ENCODE assay signal across 23 cellular contexts in the genomic region with DNA sequence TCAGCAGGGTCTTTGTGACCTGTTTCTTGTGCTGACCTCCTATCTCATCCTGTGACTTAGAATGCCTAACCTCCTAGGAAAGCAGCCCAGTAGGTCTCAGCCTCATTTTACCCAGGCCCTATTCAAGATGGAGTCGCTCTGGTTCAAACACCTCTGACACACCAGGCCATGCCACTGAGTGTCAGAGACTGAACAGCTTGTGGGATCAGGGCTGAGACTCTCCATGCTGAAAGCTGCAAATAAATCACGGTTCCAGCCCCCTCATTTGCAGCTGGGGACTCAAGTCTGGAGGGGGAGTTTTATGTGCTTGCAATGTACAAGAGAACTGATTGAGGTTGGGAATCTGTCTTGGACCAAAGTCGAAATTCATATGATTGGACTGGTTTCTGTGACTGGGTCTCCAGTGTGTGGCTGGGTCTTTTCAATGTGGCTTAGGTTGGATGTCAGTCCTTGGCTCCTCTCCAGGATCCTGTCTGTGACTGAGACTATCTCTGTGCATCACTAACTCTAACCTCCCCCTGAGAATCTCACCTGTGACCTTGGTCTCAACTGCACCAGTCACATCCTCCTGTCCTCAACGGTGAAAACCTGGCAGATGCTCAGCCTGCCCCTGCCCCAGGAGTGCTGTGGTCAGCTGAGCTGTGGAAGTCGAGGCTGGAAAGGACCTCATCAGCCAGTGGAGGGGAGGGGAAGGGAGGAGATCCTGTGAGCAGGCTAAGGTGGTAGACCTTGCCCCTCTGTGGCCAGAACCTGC. TPM values are rescaled to one million over a fixed set of nuclear protein-coding genes. Genes with fewer than 3 reads are reported as not detected.
DNase-seq lines count a peak whose midpoint lies in the region; ATAC-seq and TF ChIP-seq lines count a peak whose summit lies in the region.
"Had no signal": no experiment of that assay in that cellular context is flagged by ENCODE, and none has a peak within 500 bp of the region (broad histone marks: within the 10 kb centered on the region; RNA-seq: fewer than 3 reads in every experiment).

No MANE protein-coding gene starts in this region.

- H3K9me3 ChIP-seq in OCI-LY1 (ENCODE audit: low read length): no peaks in the 10 kb centered on the region
- no peaks in the 10 kb centered on the region for H3K9me3 ChIP-seq in testis
- H3K9me3 ChIP-seq: right lobe of liver, upper lobe of left lung had no signal

- intact Hi-C loops in Right ventricle myocardium inferior (cut with DNase I): no loop called here
- intact Hi-C loops in cardiac septum (cut with DNase I): no loop called here
- intact Hi-C loops in testis (cut with DNase I; ENCODE audit: low total_unique reads): no loop called here

- TF ChIP-seq CTCF in OCI-LY1 (IDR thresholded peaks at IDR 0.05; ENCODE audit: low read length) (no peak), testis (IDR thresholded peaks at IDR 0.05) (no peak)

- no peaks in the 10 kb centered on the region for H3K36me3 ChIP-seq in OCI-LY1 (ENCODE audit: insufficient read depth, low read length)
- no peaks in the 10 kb centered on the region for H3K36me3 ChIP-seq in testis (ENCODE audit: low read depth, missing control alignments)
- H3K36me3 ChIP-seq: right lobe of liver, upper lobe of left lung had no signal

- H3K9me2 ChIP-seq in OCI-LY1 (ENCODE audit: low read depth, low read length): no peaks in the 10 kb centered on the region

- H3K4me1 ChIP-seq in OCI-LY1 (ENCODE audit: insufficient read depth, low read length, severe bottlenecking) (peaks cover 100% of the 10 kb centered on the region), testis (no peaks in the 10 kb centered on the region)

- H3K27ac ChIP-seq in OCI-LY1 (ENCODE audit: low read depth, low read length, poor library complexity, severe bottlenecking) (peak overlapping the region; percentile 98), testis (no peak overlapping the region)
- H3K27ac ChIP-seq: epithelial cell of prostate, right lobe of liver had no signal

- DNase-seq in Right ventricle myocardium inferior (ENCODE audit: missing footprints): peak; percentile 13
- no peak for DNase-seq in cardiac septum (ENCODE audit: low spot score)
- peak; percentile 19 for DNase-seq in left lobe of liver (ENCODE audit: low spot score)
- DNase-seq in testis: peak; percentile 11
- DNase-seq in ecto neural progenitor cell (ENCODE audit: low spot score): no peak
- no peak for DNase-seq in anterior cingulate cortex (lab: John Stamatoyannopoulos, UW)
- DNase-seq: ACHN; activated CD4-positive, alpha-beta T cell treated with anti-CD3 and anti-CD28 coated beads, Interleukin-2, amount 10 ng/mL, durations not matched to agents 24 days and 14 days; cerebellar nuclear complex; COR-L47; DMS79; left ventricle myocardium superior; midbrain; NCI-H187; NCI-H526 treated with DMSO at 0.1 percent for 48 hours; nephron progenitor cell; right lobe of liver; stimulated activated CD4-positive, alpha-beta T cell treated with anti-CD3 and anti-CD28 coated beads, Interleukin-12 subunit alpha, Interleukin-12 subunit beta, amount 100 ng/mL, for 4 hours had no signal

- H3F3A ChIP-seq in OCI-LY1 (ENCODE audit: insufficient read depth, low read length): peaks cover 6% of the 10 kb centered on the region

- H4K20me1 ChIP-seq in OCI-LY1 (ENCODE audit: insufficient read depth, low read length): no peaks in the 10 kb centered on the region

- H3K9ac ChIP-seq in OCI-LY1 (ENCODE audit: low read length): peak overlapping the region; percentile 20

- no peak overlapping the region for H2AFZ ChIP-seq in OCI-LY1 (ENCODE audit: low read length)

- peak overlapping the region; percentile 35 for H3K4me2 ChIP-seq in OCI-LY1 (ENCODE audit: low read length)

- TF ChIP-seq POLR2A in testis (IDR thresholded peaks at IDR 0.05): no peak

- H3K4me3 ChIP-seq in OCI-LY1 (ENCODE audit: low read depth, low read length, poor library complexity, severe bottlenecking) (peak overlapping the region; percentile 7), testis (no peak overlapping the region)
- H3K4me3 ChIP-seq: right lobe of liver, upper lobe of left lung had no signal

- ATAC-seq in Right ventricle myocardium inferior (no peak), left lobe of liver (no peak), HG02938 (IDR thresholded peaks at IDR 0.05; ENCODE audit: unreplicated experiment) (no peak)
- ATAC-seq: right lobe of liver had no signal

- H3K27me3 ChIP-seq in OCI-LY1 (ENCODE audit: insufficient read depth, low read length) (no peaks in the 10 kb centered on the region), testis (no peaks in the 10 kb centered on the region)
- H3K27me3 ChIP-seq: right lobe of liver, upper lobe of left lung had no signal

- no peaks in the 10 kb centered on the region for H3K79me2 ChIP-seq in OCI-LY1 (ENCODE audit: insufficient read depth, low read length)

- 67 to 74% methylated on average over 5 of the region's 5 CpGs for whole genome bisulfite sequencing in testis, 2 donors

RNA-seq across cellular contexts. Expression of a gene that starts 11.7 kb away (rescaled TPM):
- total RNA-seq in Right ventricle myocardium inferior: 4.3 TPM
- 1.2 TPM for total RNA-seq in cardiac septum
- total RNA-seq in left lobe of liver: 1.1 TPM
- total RNA-seq in testis: 1 to 10 TPM in 1 of 2 donors, under 1 TPM in 1; 0.55 to 1.8 TPM
- 2.2 TPM for polyA plus RNA-seq in testis (ENCODE audit: insufficient read depth, low read depth, low replicate concordance)
- polyA plus RNA-seq: BJ had no signal

Comparison
In these comparisons a context has a peak if more than half of its experiments do, and no peak if none do; other contexts are left out.
1. DNase-seq: peak in Right ventricle myocardium inferior (single experiment), left lobe of liver (single experiment) and testis (single experiment); none in cardiac septum (single experiment), ecto neural progenitor cell (single experiment) and anterior cingulate cortex (0 of 58).